ENCODE assay signal across 9 cellular contexts in the genomic region with DNA sequence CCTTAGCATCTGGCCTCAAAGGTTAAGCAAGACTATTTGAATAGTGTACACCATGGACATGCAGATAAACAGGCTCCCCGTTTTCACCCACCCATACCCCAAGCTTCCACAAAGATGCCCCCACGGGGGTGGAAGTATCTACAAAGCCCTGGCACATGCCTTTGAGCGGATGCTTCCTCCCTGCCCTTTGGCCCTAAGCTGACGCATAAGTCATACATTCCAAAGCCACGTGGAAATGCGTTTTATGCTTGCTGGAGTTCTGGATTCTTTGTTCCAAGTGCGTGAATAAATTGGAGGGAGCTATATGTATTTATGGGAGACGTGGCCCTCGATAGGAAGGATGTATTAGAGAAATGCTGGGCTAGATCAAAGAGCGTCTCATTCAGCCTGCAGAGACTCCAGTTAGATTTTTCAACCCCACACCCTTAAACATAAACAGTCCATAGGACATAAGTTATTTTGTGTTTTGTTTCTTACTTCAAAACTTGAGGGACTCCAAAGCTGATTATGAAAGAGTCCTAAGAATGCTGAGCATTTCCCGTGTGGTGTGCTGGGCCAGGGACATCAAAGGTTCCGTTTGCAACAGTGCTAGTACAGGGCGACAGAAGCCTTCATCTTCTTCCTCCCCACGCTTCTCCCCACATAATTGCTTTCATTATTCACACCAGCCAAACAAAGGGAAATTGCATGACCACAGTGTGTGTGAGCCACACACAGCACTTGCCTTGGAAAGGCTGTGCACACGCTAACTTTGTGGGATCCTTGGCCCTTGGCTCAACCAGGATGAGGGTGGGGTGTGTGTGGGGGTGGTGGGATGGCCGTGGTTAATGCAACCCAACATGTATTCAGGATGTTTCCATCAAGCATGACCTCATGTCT.
DNase-seq lines count a peak whose midpoint lies in the region; ATAC-seq and TF ChIP-seq lines count a peak whose summit lies in the region.
"Had no signal": no experiment of that assay in that cellular context is flagged by ENCODE, and none has a peak within 500 bp of the region (broad histone marks: within the 10 kb centered on the region; RNA-seq: fewer than 3 reads in every experiment).

No MANE protein-coding gene starts in this region.

- H3K27ac Mint-ChIP-seq in activated naive CD4-positive, alpha-beta T cell treated with anti-CD3 and anti-CD28 coated beads, Interleukin-2, amount 50 U/mL, for 24 hours, result peak overlapping the region; percentile 49

- no peaks in the 10 kb centered on the region for H3K27me3 ChIP-seq in suprapubic skin

- TF ChIP-seq CTCF in suprapubic skin (IDR thresholded peaks at IDR 0.05), result no peak

- no peaks in the 10 kb centered on the region for H3K36me3 ChIP-seq in suprapubic skin

- ATAC-seq in HG02870 (IDR thresholded peaks at IDR 0.05; ENCODE audit: unreplicated experiment), result no peak
- no peak for ATAC-seq in GM18909 (IDR thresholded peaks at IDR 0.05; ENCODE audit: poor library complexity, unreplicated experiment)

- 44% methylated on average over 16 of the region's 16 CpGs for WGBS in suprapubic skin

- no peak for TF ChIP-seq EP300 in suprapubic skin (IDR thresholded peaks at IDR 0.05)

- no peaks in the 10 kb centered on the region for H3K9me3 Mint-ChIP-seq in activated naive CD4-positive, alpha-beta T cell treated with anti-CD3 and anti-CD28 coated beads, Interleukin-2, amount 50 U/mL, for 24 hours

- no peak for TF ChIP-seq POLR2A in suprapubic skin (IDR thresholded peaks at IDR 0.05)

- no peak overlapping the region for H3K4me3 ChIP-seq in suprapubic skin

- no peaks in the 10 kb centered on the region for H3K27me3 Mint-ChIP-seq in activated naive CD4-positive, alpha-beta T cell treated with anti-CD3 and anti-CD28 coated beads, Interleukin-2, amount 50 U/mL, for 24 hours

- no peaks in the 10 kb centered on the region for H3K9me3 ChIP-seq in suprapubic skin

- DNase-seq in activated gamma-delta T cell treated with Interleukin-2 at 50 U/mL for 16 hours, result peak; percentile 9
- DNase-seq in activated gamma-delta T cell (lab: John Stamatoyannopoulos, UW), result no peak
- DNase-seq in iris pigment epithelial cell (ENCODE audit: low read depth), result peak; percentile 92
- DNase-seq in suprapubic skin (ENCODE audit: low spot score in 2 of 2), result peak; percentile 58 to 62
- DNase-seq in NCI-H2227 (lab: John Stamatoyannopoulos, UW; ENCODE audit: unreplicated experiment), result no peak
- DNase-seq: DMS 273 treated with DMSO at 0.1 percent for 48 hours had no signal

- H3K4me1 Mint-ChIP-seq in activated naive CD4-positive, alpha-beta T cell treated with anti-CD3 and anti-CD28 coated beads, Interleukin-2, amount 50 U/mL, for 24 hours, result peaks cover 27% of the 10 kb centered on the region

- H3K4me3 Mint-ChIP-seq in activated naive CD4-positive, alpha-beta T cell treated with anti-CD3 and anti-CD28 coated beads, Interleukin-2, amount 50 U/mL, for 24 hours, result peak overlapping the region; percentile 45

- H3K4me1 ChIP-seq in suprapubic skin, result peaks cover 27% of the 10 kb centered on the region

- H3K27ac ChIP-seq in suprapubic skin, result peak overlapping the region; percentile 39

- H3K36me3 Mint-ChIP-seq in activated naive CD4-positive, alpha-beta T cell treated with anti-CD3 and anti-CD28 coated beads, Interleukin-2, amount 50 U/mL, for 24 hours, result no peaks in the 10 kb centered on the region

Comparison
In these comparisons a context has a peak if more than half of its experiments do, and no peak if none do; other contexts are left out.
1. DNase-seq: peak in activated gamma-delta T cell treated with Interleukin-2 at 50 U/mL for 16 hours (single experiment), iris pigment epithelial cell (single experiment) and suprapubic skin (2 of 2); none in activated gamma-delta T cell (single experiment) and NCI-H2227 (single experiment).